27 cellular contexts compared by ENCODE assay signal in genomic region chr22:22569218-22569617, GRCh38. TPM values are rescaled to one million over a fixed set of nuclear protein-coding genes. Genes with fewer than 3 reads are reported as not detected.
A peak's percentile ranks its signal among the peaks of the same experiment; 100 is the strongest.
DNase-seq lines count a peak whose midpoint lies in the region; ATAC-seq, FAIRE-seq and TF ChIP-seq lines count a peak whose summit lies in the region.
"Had no signal": no experiment of that assay in that cellular context is flagged by ENCODE, and none has a peak within 500 bp of the region (broad histone marks: within the 10 kb centered on the region; RNA-seq: fewer than 3 reads in every experiment).

No MANE protein-coding gene starts in this region.

- no peaks in the 10 kb centered on the region for H3K9me1 ChIP-seq in K562 (ENCODE audit: control insufficient read depth, insufficient read depth, low read length)

- peaks cover 7% of the 10 kb centered on the region for H3K4me1 Mint-ChIP-seq in endodermal cell
- H3K4me1 Mint-ChIP-seq in neural crest cell, result peaks cover 4% of the 10 kb centered on the region
- H3K4me1 Mint-ChIP-seq: CD14-positive monocyte; CD4-positive, alpha-beta memory T cell; CD4-positive, CD25-positive, alpha-beta regulatory T cell; CD8-positive, alpha-beta memory T cell had no signal

- POLR2A ChIA-PET in K562 (lab: Yijun Ruan, JAX) (interaction anchor here (0.6 to 8.0 kb wide), 9 partner anchors 9 to 682 kb away, joined by 3 to 64 read pairs (median 3); partner anchors contain the start of genes PRAME and ZNF280A), SK-N-SH (lab: Yijun Ruan, JAX) (no interaction called here)

- intact Hi-C loops in K562 (cut with micrococcal nuclease), result no loop called here

- H3K27ac ChIP-seq in K562 (ENCODE audit: extremely low read depth, low read depth, low read length) (no peak overlapping the region), endodermal cell (ENCODE audit: low read depth, low read length) (no peak overlapping the region), SK-N-SH (ENCODE audit: low read depth in 2 of 2, low read length in 1 of 2) (no peak overlapping the region)
- H3K27ac ChIP-seq: 22Rv1, A549, BLaER1 had no signal

- H3K4me3 Mint-ChIP-seq in endodermal cell (no peak overlapping the region), neural crest cell (no peak overlapping the region)
- H3K4me3 Mint-ChIP-seq: CD14-positive monocyte; CD4-positive, alpha-beta memory T cell; CD8-positive, alpha-beta memory T cell had no signal

- no peak overlapping the region for H3K27ac Mint-ChIP-seq in endodermal cell
- peak overlapping the region; percentile 78 for H3K27ac Mint-ChIP-seq in neural crest cell (ENCODE audit: unreplicated experiment)
- H3K27ac Mint-ChIP-seq: CD14-positive monocyte; CD4-positive, alpha-beta memory T cell; CD4-positive, CD25-positive, alpha-beta regulatory T cell; CD8-positive, alpha-beta memory T cell had no signal

- H3K9ac ChIP-seq in K562 (ENCODE audit: insufficient read depth in 1 of 2, low read depth in 2 of 2, low read length in 2 of 2), result no peak overlapping the region
- H3K9ac ChIP-seq in endodermal cell (ENCODE audit: extremely low read depth, low read length, poor library complexity, severe bottlenecking), result no peak overlapping the region
- H3K9ac ChIP-seq in SK-N-SH, result no peak overlapping the region
- H3K9ac ChIP-seq: BLaER1 had no signal

- H3K27me3 Mint-ChIP-seq in endodermal cell (ENCODE audit: insufficient read depth) (peaks cover 99% of the 10 kb centered on the region), neural crest cell (ENCODE audit: low read depth) (peaks cover 79% of the 10 kb centered on the region)

- no peak for TF ChIP-seq RAD21 in K562 (CRISPR knock-in tag; conservative IDR thresholded peaks at IDR 0.05 in 1 of 2, IDR thresholded peaks at IDR 0.05 in 1 of 2)
- TF ChIP-seq RAD21 in SK-N-SH (IDR thresholded peaks at IDR 0.05; ENCODE audit: low read length), result no peak

- no TSS peak for BruUV-seq in K562 (replicated peaks; lab: Mats Ljungman, UMichigan)

- no peak for TF ChIP-seq CTCF in LNCaP clone FGC (IDR thresholded peaks at IDR 0.05; ENCODE audit: control insufficient read depth, extremely low read depth, insufficient read depth)
- TF ChIP-seq CTCF in K562 (IDR thresholded peaks at IDR 0.05 in 2 of 3, conservative IDR thresholded peaks at IDR 0.05 in 1 of 3; ENCODE audit: insufficient read depth in 2 of 3, low read depth in 1 of 3, low read length in 3 of 3), result no peak
- no peak for TF ChIP-seq CTCF in endodermal cell (conservative IDR thresholded peaks at IDR 0.05)
- TF ChIP-seq CTCF in neural crest cell (conservative IDR thresholded peaks at IDR 0.05), result no peak
- TF ChIP-seq CTCF in SK-N-SH (IDR thresholded peaks at IDR 0.05), result no peak

- peaks cover 5% of the 10 kb centered on the region; the same call in 1 of the 2 replicates for H3K9me3 ChIP-seq in K562 (replicated peaks; ENCODE audit: control insufficient read depth, insufficient read depth, low read depth, low read length)
- H3K9me3 ChIP-seq in endodermal cell (ENCODE audit: control insufficient read depth, low read length), result no peaks in the 10 kb centered on the region
- H3K9me3 ChIP-seq in SK-N-SH, result no peaks in the 10 kb centered on the region
- H3K9me3 ChIP-seq: A549, BE2C had no signal

- H2AFZ ChIP-seq in K562 (ENCODE audit: low read depth, low read length) (no peak overlapping the region), SK-N-SH (ENCODE audit: low read depth) (no peak overlapping the region)

- H3K36me3 ChIP-seq in K562 (ENCODE audit: control insufficient read depth, insufficient read depth, low read length), result no peaks in the 10 kb centered on the region
- no peaks in the 10 kb centered on the region for H3K36me3 ChIP-seq in endodermal cell (ENCODE audit: control insufficient read depth, insufficient read depth, low read length)
- H3K36me3 ChIP-seq in SK-N-SH (replicated peaks in 1 of 2; ENCODE audit: control insufficient read depth in 1 of 2, insufficient read depth in 2 of 2, low read length in 1 of 2), result no peaks in the 10 kb centered on the region
- H3K36me3 ChIP-seq: BE2C, BLaER1 had no signal

- CTCF ChIA-PET in K562 (lab: Yijun Ruan, JAX; ENCODE audit: low intra/inter-chr PET ratio), result interaction anchor here (0.9 to 2.3 kb wide), 3 partner anchors 10 to 118 kb away, joined by 3 to 12 read pairs (median 5); partner anchors contain the start of gene PRAME
- CTCF ChIA-PET in SK-N-SH (lab: Yijun Ruan, JAX), result interaction anchor here (2.2 to 12.4 kb wide), 2 partner anchors 10 to 21 kb away, joined by 17 to 190 read pairs; partner anchors contain the start of gene PRAME

- H3K9me3 Mint-ChIP-seq in endodermal cell (peaks cover 1% of the 10 kb centered on the region), neural crest cell (peaks cover 6% of the 10 kb centered on the region)
- H3K9me3 Mint-ChIP-seq: CD8-positive, alpha-beta memory T cell had no signal

- H3K4me3 ChIP-seq in LNCaP clone FGC (ENCODE audit: low read depth, low read length) (no peak overlapping the region), K562 (no peak overlapping the region), endodermal cell (ENCODE audit: low read length) (no peak overlapping the region), SK-N-SH (ENCODE audit: low read depth in 2 of 2, low read length in 1 of 2) (no peak overlapping the region)
- H3K4me3 ChIP-seq: A549, BLaER1, GM12878 had no signal

- no peak for TF ChIP-seq POLR2A in K562 (conservative IDR thresholded peaks at IDR 0.05)

- H3K27me3 ChIP-seq in K562 (ENCODE audit: control insufficient read depth in 2 of 2, insufficient read depth in 2 of 2, low read length in 2 of 2), result peaks cover 73 to 76% of the 10 kb centered on the region in 2 experiments
- peaks cover 56% of the 10 kb centered on the region for H3K27me3 ChIP-seq in endodermal cell (ENCODE audit: control insufficient read depth, insufficient read depth, low read length, poor library complexity, severe bottlenecking)
- peaks cover 42% of the 10 kb centered on the region for H3K27me3 ChIP-seq in SK-N-SH (ENCODE audit: insufficient read depth)
- H3K27me3 ChIP-seq: BE2C, BLaER1 had no signal

- H3K4me1 ChIP-seq in K562 (replicated peaks in 1 of 2; ENCODE audit: control insufficient read depth in 2 of 2, insufficient read depth in 2 of 2, low read length in 2 of 2), result no peaks in the 10 kb centered on the region
- peaks cover 7% of the 10 kb centered on the region for H3K4me1 ChIP-seq in endodermal cell (ENCODE audit: control insufficient read depth, insufficient read depth, low read length)
- no peaks in the 10 kb centered on the region for H3K4me1 ChIP-seq in SK-N-SH (ENCODE audit: control insufficient read depth in 1 of 2, insufficient read depth in 2 of 2, low read depth in 1 of 2, low read length in 1 of 2)
- H3K4me1 ChIP-seq: A549, BE2C had no signal

- H3K36me3 Mint-ChIP-seq in endodermal cell (ENCODE audit: low read depth) (no peaks in the 10 kb centered on the region), neural crest cell (ENCODE audit: low read depth) (no peaks in the 10 kb centered on the region)
- H3K36me3 Mint-ChIP-seq: CD14-positive monocyte; CD4-positive, alpha-beta memory T cell; CD4-positive, CD25-positive, alpha-beta regulatory T cell; CD8-positive, alpha-beta memory T cell had no signal

- no peak for ATAC-seq in K562
- ATAC-seq in GM21381 (IDR thresholded peaks at IDR 0.05; ENCODE audit: unreplicated experiment), result no peak
- ATAC-seq: A549, GM12878 had no signal

- TF ChIP-seq EP300 in K562 (IDR thresholded peaks at IDR 0.05; ENCODE audit: low read length), result no peak
- no peak for TF ChIP-seq EP300 in SK-N-SH (IDR thresholded peaks at IDR 0.05; ENCODE audit: borderline replicate concordance in 1 of 2, low read depth in 1 of 2, low read length in 1 of 2)

- no peaks in the 10 kb centered on the region for H3K79me2 ChIP-seq in K562 (ENCODE audit: control insufficient read depth, insufficient read depth, low read length)
- no peaks in the 10 kb centered on the region for H3K79me2 ChIP-seq in SK-N-SH (ENCODE audit: insufficient read depth)

- in situ Hi-C loops in K562 (cut with MboI), result loop anchor here (5.0 kb wide), 1 partner anchor 97 kb away; no protein-coding TSS in a partner anchor

- H3K4me2 ChIP-seq in K562 (ENCODE audit: insufficient read depth, low read length) (no peak overlapping the region), SK-N-SH (no peak overlapping the region)
- H3K4me2 ChIP-seq: A549, BLaER1 had no signal

- under 1% methylated on average over 5 of the region's 5 CpGs for WGBS in K562 (ENCODE audit: insufficient coverage, low coverage, missing lambda C conversion rate)
- 79 to 95% methylated on average over 5 of the region's 5 CpGs for WGBS in endodermal cell (ENCODE audit: insufficient coverage in 1 of 2, insufficient read length in 1 of 2), 2 experiments
- 61% methylated on average over 5 of the region's 5 CpGs for WGBS in SK-N-SH (ENCODE audit: low lambda C conversion rate)

- H4K20me1 ChIP-seq in K562 (replicated peaks; ENCODE audit: control insufficient read depth, insufficient read depth, low read length), result no peaks in the 10 kb centered on the region
- no peaks in the 10 kb centered on the region for H4K20me1 ChIP-seq in SK-N-SH (ENCODE audit: insufficient read depth)
- H4K20me1 ChIP-seq: BLaER1 had no signal

- no peaks in the 10 kb centered on the region for H3F3A ChIP-seq in SK-N-SH (replicated peaks; ENCODE audit: insufficient read depth)

- no peak for FAIRE-seq in K562 (lab: Jason Lieb, UNC)
- FAIRE-seq: A549, GM12878, GM12892, GM18507 had no signal

- DNase-seq in LNCaP clone FGC (ENCODE audit: low read depth) (peak; percentile 7), K562 (ENCODE audit: extremely low read depth in 1 of 4, low spot score in 3 of 4) (no peak), endodermal cell (peak; percentile 12), neural crest cell (ENCODE audit: low read depth, low spot score) (no peak), SK-N-SH (no peak), kidney tubule cell (ENCODE audit: low spot score) (no peak)
- DNase-seq: BE2C; C1 segment of cervical spinal cord; CD4-positive, alpha-beta memory T cell; CD4-positive, CD25-positive, alpha-beta regulatory T cell; CD8-positive, alpha-beta memory T cell; COR-L47; DMS 273 treated with DMSO at 0.1 percent for 48 hours; DMS153; DMS53; DMS79; DND-41; EL; GDM1 had no signal

- no peaks in the 10 kb centered on the region for H3K9me2 ChIP-seq in SK-N-SH

RNA-seq across cellular contexts. Expression of gene PRAME, which starts 10.2 kb away (rescaled TPM):
- 1,035 and 1,246 TPM in 2 replicates for total RNA-seq in K562 (2011; cell fraction: chromatin; rRNA removed; ENCODE audit: low replicate concordance)
- total RNA-seq in K562 (2011; cell fraction: nucleolus; rRNA removed), result 1,013 and 1,088 TPM in 2 replicates
- 943 and 1,014 TPM in 2 replicates for total RNA-seq in K562 (2011; cell fraction: nucleoplasm; rRNA removed)
- total RNA-seq in K562 (2014; rRNA removed) (968 and 1,107 TPM in 2 replicates), K562 (2014; rRNA removed; fragmentation: Illumina TruSeq; extraction: Trizol) (993 and 1,024 TPM in 2 replicates), K562 (2015; rRNA removed; fragmentation: Illumina TruSeq; extraction: Trizol) (1,048 and 1,089 TPM in 2 replicates), K562 (2021) (1,138 and 1,201 TPM in 2 replicates), endodermal cell (under 1 TPM in 1 of 2 donors, not detected in 1; 0.35 TPM), neural crest cell (0.21 and 0.52 TPM in 2 replicates)
- polyA plus RNA-seq in K562 (2011; rRNA removed) (2,141 and 2,474 TPM in 2 replicates), K562 (2014; fragmentation: Illumina TruSeq; extraction: Trizol) (1,536 and 1,589 TPM in 2 replicates), K562 (2014; fragmentation: Nextera tagmentation; extraction: Ambion mirVana) (1,000 to 10,000 TPM in 1 of 2 experiments, 100 to 1,000 TPM in 1; 662 to 1,142 TPM), K562 (2014; rRNA removed) (1,519 and 1,644 TPM in 2 replicates), SK-N-SH (2012; rRNA removed) (193 and 241 TPM in 2 replicates)
- polyA plus RNA-seq in K562 (2011; cell fraction: cytosol; rRNA removed), result 2,488 and 2,726 TPM in 2 replicates
- polyA plus RNA-seq in K562 (2011; cell fraction: nucleus; rRNA removed), result 3,679 and 4,057 TPM in 2 replicates
- polyA plus RNA-seq in K562 (2012), result 1,108 and 1,453 TPM in 2 replicates
- 1,022 and 1,144 TPM in 2 replicates for polyA minus RNA-seq in K562 (2011; rRNA and poly(A)+ RNA removed)
- polyA minus RNA-seq in K562 (2011; cell fraction: cytosol; rRNA and poly(A)+ RNA removed), result 512 and 653 TPM in 2 replicates
- 275 and 419 TPM in 2 replicates for polyA minus RNA-seq in K562 (2011; cell fraction: nucleus; rRNA and poly(A)+ RNA removed)
- not detected for polyA plus RNA-seq in endodermal cell (2013, experiment 1 of 2)
- polyA plus RNA-seq in endodermal cell (2013, experiment 2 of 2), result not detected
- 123 and 160 TPM in 2 replicates for polyA plus RNA-seq in SK-N-SH (2012; cell fraction: cytosol; rRNA removed)
- 488 and 508 TPM in 2 replicates for polyA plus RNA-seq in SK-N-SH (2012; cell fraction: nucleus; rRNA removed)
- total RNA-seq: CD4-positive, alpha-beta memory T cell; CD4-positive, CD25-positive, alpha-beta regulatory T cell; CD8-positive, alpha-beta memory T cell had no signal
- polyA plus RNA-seq: CD14-positive monocyte; CD4-positive, alpha-beta memory T cell; CD4-positive, CD25-positive, alpha-beta regulatory T cell; CD8-positive, alpha-beta memory T cell had no signal

RNA-seq across cellular contexts. Expression of gene ZNF280A, which starts 49.1 kb away (rescaled TPM):
- 19.9 and 41.5 TPM in 2 replicates for total RNA-seq in K562 (2011; cell fraction: chromatin; rRNA removed; ENCODE audit: low replicate concordance)
- 18.2 and 19.2 TPM in 2 replicates for total RNA-seq in K562 (2011; cell fraction: nucleolus; rRNA removed)
- 14.1 and 20.2 TPM in 2 replicates for total RNA-seq in K562 (2011; cell fraction: nucleoplasm; rRNA removed)
- total RNA-seq in K562 (2014; rRNA removed) (19.0 and 19.8 TPM in 2 replicates), K562 (2014; rRNA removed; fragmentation: Illumina TruSeq; extraction: Trizol) (36.3 and 37.4 TPM in 2 replicates), K562 (2015; rRNA removed; fragmentation: Illumina TruSeq; extraction: Trizol) (35.8 and 38.2 TPM in 2 replicates), K562 (2021) (23.4 and 24.4 TPM in 2 replicates), endodermal cell (1 to 10 TPM in 1 of 2 donors, under 1 TPM in 1; 0.55 to 2.1 TPM), neural crest cell (not detected in 2 replicates)
- polyA plus RNA-seq in K562 (2011; rRNA removed) (20.8 and 23.4 TPM in 2 replicates), K562 (2014; fragmentation: Illumina TruSeq; extraction: Trizol) (33.4 and 40.8 TPM in 2 replicates), K562 (2014; fragmentation: Nextera tagmentation; extraction: Ambion mirVana) (10 to 100 TPM; 28.6 to 38.6 TPM), K562 (2014; rRNA removed) (21.8 and 23.6 TPM in 2 replicates), SK-N-SH (2012; rRNA removed) (not detected in 2 replicates)
- 5.9 and 10.8 TPM in 2 replicates for polyA plus RNA-seq in K562 (2011; cell fraction: cytosol; rRNA removed)
- polyA plus RNA-seq in K562 (2011; cell fraction: nucleus; rRNA removed), result 9.1 and 16.6 TPM in 2 replicates
- 18.8 and 30.8 TPM in 2 replicates for polyA plus RNA-seq in K562 (2012)
- 24.3 and 38.9 TPM in 2 replicates for polyA minus RNA-seq in K562 (2011; rRNA and poly(A)+ RNA removed)
- polyA minus RNA-seq in K562 (2011; cell fraction: cytosol; rRNA and poly(A)+ RNA removed), result 8.9 and 9.6 TPM in 2 replicates
- polyA minus RNA-seq in K562 (2011; cell fraction: nucleus; rRNA and poly(A)+ RNA removed), result 8.9 and 22.7 TPM in 2 replicates
- polyA plus RNA-seq in endodermal cell (2013, experiment 1 of 2), result 1.6 TPM
- 0.95 TPM for polyA plus RNA-seq in endodermal cell (2013, experiment 2 of 2)
- polyA plus RNA-seq in SK-N-SH (2012; cell fraction: cytosol; rRNA removed), result not detected in 2 replicates
- not detected in 2 replicates for polyA plus RNA-seq in SK-N-SH (2012; cell fraction: nucleus; rRNA removed)
- total RNA-seq: CD4-positive, alpha-beta memory T cell; CD4-positive, CD25-positive, alpha-beta regulatory T cell; CD8-positive, alpha-beta memory T cell had no signal
- polyA plus RNA-seq: CD14-positive monocyte; CD4-positive, alpha-beta memory T cell; CD4-positive, CD25-positive, alpha-beta regulatory T cell; CD8-positive, alpha-beta memory T cell had no signal

Comparison
In these comparisons a context has a peak if more than half of its experiments do, and no peak if none do; other contexts are left out.
1. DNase-seq: peak in LNCaP clone FGC (single experiment) and endodermal cell (single experiment); none in K562 (0 of 4), neural crest cell (single experiment), SK-N-SH (single experiment) and kidney tubule cell (single experiment).
2. RNA of gene PRAME, which starts 10.2 kb away (total RNA-seq): 943 to 1,246 TPM in K562; 0.35 TPM in endodermal cell and 0.21 to 0.52 TPM in neural crest cell; every median in the first group is over 100 times any median in the second.
3. RNA of gene ZNF280A, which starts 49.1 kb away (total RNA-seq): 14.1 to 41.5 TPM in K562; 0.55 to 2.1 TPM in endodermal cell and not detected in neural crest cell; every median in the first group is over 4 times any median in the second.